Comparison of ENCODE assay signal across 8 cellular contexts in genomic region chr17:63773272-63774140, GRCh38. TPM values are rescaled to one million over a fixed set of nuclear protein-coding genes. Genes with fewer than 3 reads are reported as not detected.
A peak's percentile ranks its signal among the peaks of the same experiment; 100 is the strongest.
DNase-seq lines count a peak whose midpoint lies in the region; ATAC-seq and TF ChIP-seq lines count a peak whose summit lies in the region.

Gene CCDC47, minus strand, starts transcription at chr17:63773597. Its CDS starts 7,422 bp downstream, at chr17:63766175.

- intact Hi-C loops in esophagus muscularis mucosa (cut with DNase I): no loop called here

- H2AFZ ChIP-seq in Karpas-422 (ENCODE audit: low read length): 0 out of 2 replicates have a peak within 1 kb of the TSS, but pooled peaks have one; percentile 21

- H3K9me3 ChIP-seq in Karpas-422 (ENCODE audit: low read length): no peaks in the 10 kb centered on the region
- no peaks in the 10 kb centered on the region for H3K9me3 ChIP-seq in esophagus muscularis mucosa
- no peaks in the 10 kb centered on the region for H3K9me3 ChIP-seq in muscle layer of duodenum (ENCODE audit: control insufficient read depth in 1 of 2, low read length in 2 of 2)

- H3K27me3 ChIP-seq in Karpas-422 (ENCODE audit: low read length) (no peaks in the 10 kb centered on the region), esophagus muscularis mucosa (no peaks in the 10 kb centered on the region), muscle layer of duodenum (ENCODE audit: low read depth, low read length) (no peaks in the 10 kb centered on the region)

- no peaks in the 10 kb centered on the region for H3K9me2 ChIP-seq in Karpas-422 (replicated peaks; ENCODE audit: insufficient read depth, low read length)

- peaks cover 93% of the 10 kb centered on the region for H3K79me2 ChIP-seq in Karpas-422 (ENCODE audit: low read length)

- H4K20me1 ChIP-seq in Karpas-422 (ENCODE audit: insufficient read depth, low read depth, low read length): peaks cover 46% of the 10 kb centered on the region

- TF ChIP-seq EP300 in esophagus muscularis mucosa (IDR thresholded peaks at IDR 0.05): peak; percentile 49

- H3K27ac ChIP-seq in Karpas-422 (ENCODE audit: low read length) (peak within 1 kb of the TSS; percentile 94), esophagus muscularis mucosa (replicated peaks in 1 of 4) (peak within 1 kb of the TSS; percentile 94 to 98 (median 97)), muscle layer of duodenum (ENCODE audit: low read length) (peak within 1 kb of the TSS; percentile 98)

- under 1% methylated on average over 50 of the region's 74 CpGs for WGBS in esophagus muscularis mucosa

- peak; percentile 73 for ATAC-seq in GM21825 (IDR thresholded peaks at IDR 0.05; ENCODE audit: unreplicated experiment)

- H3K36me3 ChIP-seq in Karpas-422 (ENCODE audit: insufficient read depth, low read length): peaks cover 31% of the 10 kb centered on the region
- H3K36me3 ChIP-seq in esophagus muscularis mucosa: peaks cover 0 to 19% (median 9%) of the 10 kb centered on the region in 4 donors
- peaks cover 9 to 10% of the 10 kb centered on the region in 2 donors for H3K36me3 ChIP-seq in muscle layer of duodenum (ENCODE audit: control insufficient read depth in 1 of 2, insufficient read depth in 2 of 2, low read length in 2 of 2)

- TF ChIP-seq POLR2A in esophagus muscularis mucosa (IDR thresholded peaks at IDR 0.05; ENCODE audit: low read depth): peak; percentile 95

- no peak for TF ChIP-seq CTCF in esophagus muscularis mucosa (IDR thresholded peaks at IDR 0.05)

- peak; percentile 78 for DNase-seq in DMS79 treated with DMSO at 0.1 percent for 48 hours (lab: John Stamatoyannopoulos, UW)
- peak; percentile 100 for DNase-seq in Karpas-422
- DNase-seq in RKO (ENCODE audit: low spot score): peak; percentile 98
- peak; percentile 98 for DNase-seq in activated T-helper 1 cell treated with Interleukin-2 at 50 U/mL for 16 hours (ENCODE audit: low read depth)
- DNase-seq in esophagus muscularis mucosa (ENCODE audit: extremely low spot score): peak; percentile 100
- DNase-seq in stimulated activated CD8-positive, alpha-beta memory T cell treated with anti-CD3 and anti-CD28 coated beads, Interleukin-7, amount 100 ng/mL, for 4 hours (ENCODE audit: low read depth in 2 of 2): peak; percentile 97 to 98

- H3K4me1 ChIP-seq in Karpas-422 (ENCODE audit: low read length) (peaks cover 30% of the 10 kb centered on the region), esophagus muscularis mucosa (peaks cover 42 to 77% (median 67%) of the 10 kb centered on the region in 4 donors), muscle layer of duodenum (ENCODE audit: control insufficient read depth in 1 of 2, insufficient read depth in 2 of 2, low read length in 2 of 2) (peaks cover 9 to 42% of the 10 kb centered on the region in 2 donors)

- H3K9ac ChIP-seq in Karpas-422 (ENCODE audit: low read length): peak within 1 kb of the TSS; percentile 95

- H3K4me2 ChIP-seq in Karpas-422 (ENCODE audit: low read depth, low read length, poor library complexity, severe bottlenecking): peak within 1 kb of the TSS; percentile 95

- peak within 1 kb of the TSS; percentile 88 for H3K4me3 ChIP-seq in Karpas-422 (ENCODE audit: low read length)
- H3K4me3 ChIP-seq in esophagus muscularis mucosa: peak within 1 kb of the TSS; percentile 77 to 97 (median 82)
- peak within 1 kb of the TSS; percentile 86 to 89 for H3K4me3 ChIP-seq in muscle layer of duodenum (ENCODE audit: low read depth in 1 of 2, low read length in 2 of 2)

RNA-seq across cellular contexts. Expression of gene CCDC47, which starts in this region (rescaled TPM):
- 28.0 and 35.9 TPM in 2 replicates for total RNA-seq in Karpas-422 (2014; rRNA removed; shearing (Covaris generic); ENCODE audit: low replicate concordance)
- total RNA-seq in esophagus muscularis mucosa: 10 to 100 TPM; 47.3 to 60.7 (median 56.2) TPM

Comparison
In these comparisons a context has a peak if more than half of its experiments do, and no peak if none do; other contexts are left out.
1. Peak in every context shown above with its lines: DNase-seq, ATAC-seq, H3K4me3 ChIP-seq and H3K27ac ChIP-seq.